Comparison of ENCODE assay signal across 9 cellular contexts in the genomic region with DNA sequence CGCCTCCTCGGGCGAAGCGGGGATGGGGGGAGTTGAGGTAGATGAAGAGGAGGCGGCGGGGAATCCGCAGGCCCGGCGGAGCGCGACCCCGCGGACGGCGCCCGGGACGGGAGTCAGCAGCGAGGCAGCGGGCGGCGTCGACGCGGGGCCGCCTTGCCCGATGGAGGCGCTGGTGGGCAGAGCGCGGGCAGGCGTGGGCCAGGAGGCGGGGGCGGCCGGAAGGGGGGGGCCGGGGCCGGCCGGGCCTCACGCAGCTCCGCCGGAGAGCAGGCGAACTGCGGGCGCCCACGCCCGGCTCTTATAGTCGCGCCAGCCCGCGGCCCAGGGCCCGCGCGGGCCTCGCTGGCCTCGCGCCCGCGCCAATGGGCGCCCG. TPM values are rescaled to one million over a fixed set of nuclear protein-coding genes. Genes with fewer than 3 reads are reported as not detected.
DNase-seq lines count a peak whose midpoint lies in the region; ATAC-seq and TF ChIP-seq lines count a peak whose summit lies in the region.
"Had no signal": no experiment of that assay in that cellular context is flagged by ENCODE, and none has a peak within 500 bp of the region (broad histone marks: within the 10 kb centered on the region; RNA-seq: fewer than 3 reads in every experiment).

A gene with protein sequence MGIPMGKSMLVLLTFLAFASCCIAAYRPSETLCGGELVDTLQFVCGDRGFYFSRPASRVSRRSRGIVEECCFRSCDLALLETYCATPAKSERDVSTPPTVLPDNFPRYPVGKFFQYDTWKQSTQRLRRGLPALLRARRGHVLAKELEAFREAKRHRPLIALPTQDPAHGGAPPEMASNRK (minus strand): TSS at position 272 of the 373 bp plus-strand sequence. CDS start 3,866 bp downstream, outside the sequence.

- peak within 1 kb of the TSS; percentile 56 for H3K27ac Mint-ChIP-seq in activated T-helper 17 cell treated with anti-CD3 and anti-CD28 coated beads, Interleukin-2, amount 50 U/mL, for 72 hours

- H3K27ac ChIP-seq in HCT116 (ENCODE audit: low read depth, low read length), result peak within 1 kb of the TSS; percentile 18; the same call in 1 of the 2 replicates

- no peaks in the 10 kb centered on the region for H4K20me1 ChIP-seq in HCT116 (ENCODE audit: insufficient read depth)

- BruUV-seq in HCT116 (replicated peaks; lab: Mats Ljungman, UMichigan), result no TSS peak

- CTCF ChIA-PET in HCT116 (lab: Charles Lee), result no interaction called here

- no peak for TF ChIP-seq CTCF in HCT116 (IDR thresholded peaks at IDR 0.05 in 2 of 3, conservative IDR thresholded peaks at IDR 0.05 in 1 of 3; ENCODE audit: borderline replicate concordance in 1 of 3, insufficient read depth in 1 of 3, low read depth in 2 of 3, low read length in 2 of 3)

- intact Hi-C loops in HCT116 (cut with micrococcal nuclease), result loop anchor here (5.0 kb wide), 1 partner anchor 52 kb away; no protein-coding TSS in a partner anchor
- intact Hi-C loops in left ventricle myocardium superior (cut with micrococcal nuclease), result no loop called here

- H3K9ac ChIP-seq in HCT116 (ENCODE audit: low read length), result peak within 1 kb of the TSS; percentile 11; the same call in 1 of the 2 replicates

- peaks cover 18% of the 10 kb centered on the region for H3K4me1 Mint-ChIP-seq in activated T-helper 17 cell treated with anti-CD3 and anti-CD28 coated beads, Interleukin-2, amount 50 U/mL, for 72 hours

- peaks cover 0 to 23% of the 10 kb centered on the region in 2 experiments; a peak in 2 of 4 replicates for H3K4me1 ChIP-seq in HCT116 (ENCODE audit: control insufficient read depth in 1 of 2, insufficient read depth in 2 of 2, low read length in 2 of 2)

- RAD21 ChIA-PET in HCT116 (lab: Charles Lee; ENCODE audit: low non-redundant PET in 1 of 2, low total read pairs in 2 of 2, uncharacterized antibody in 2 of 2, unreplicated experiment in 2 of 2), result no interaction called here

- H3K4me3 Mint-ChIP-seq in activated T-helper 17 cell treated with anti-CD3 and anti-CD28 coated beads, Interleukin-2, amount 50 U/mL, for 72 hours, result peak within 1 kb of the TSS; percentile 69

- no peak for TF ChIP-seq RAD21 in HCT116 (IDR thresholded peaks at IDR 0.05; ENCODE audit: low read depth)

- H3K27me3 ChIP-seq in HCT116 (ENCODE audit: insufficient read depth, low read length), result no peaks in the 10 kb centered on the region

- no peaks in the 10 kb centered on the region for H3K79me2 ChIP-seq in HCT116 (ENCODE audit: insufficient read depth, low read length)

- peaks cover 22% of the 10 kb centered on the region for H3K36me3 Mint-ChIP-seq in activated T-helper 17 cell treated with anti-CD3 and anti-CD28 coated beads, Interleukin-2, amount 50 U/mL, for 72 hours (ENCODE audit: low read depth)

- H3K9me2 ChIP-seq in HCT116 (ENCODE audit: insufficient read depth), result no peaks in the 10 kb centered on the region

- no peak for DNase-seq in HCT116 (ENCODE audit: low read depth, low spot score)
- peak; percentile 51 for DNase-seq in left ventricle myocardium superior
- DNase-seq in skeletal muscle cell (ENCODE audit: low read depth), result no peak
- no peak for DNase-seq in activated CD8-positive, alpha-beta memory T cell treated with anti-CD3 and anti-CD28 coated beads for 24 hours
- DNase-seq in SKM-1 treated with dmso at 0.1 percent for 144 hours (lab: John Stamatoyannopoulos, UW; ENCODE audit: unreplicated experiment), result no peak
- DNase-seq: effector CD8-positive, alpha-beta T cell had no signal

- peaks cover 29% of the 10 kb centered on the region for H3K27me3 Mint-ChIP-seq in activated T-helper 17 cell treated with anti-CD3 and anti-CD28 coated beads, Interleukin-2, amount 50 U/mL, for 72 hours

- peak; percentile 37 for ATAC-seq in HCT116
- ATAC-seq in activated T-helper 17 cell treated with anti-CD3 and anti-CD28 coated beads, Interleukin-2, amount 50 U/mL, for 72 hours (replicated peaks), result no peak
- peak; percentile 5 for ATAC-seq in left ventricle myocardium superior
- no peak for ATAC-seq in GM19397 (IDR thresholded peaks at IDR 0.05; ENCODE audit: unreplicated experiment)
- no peak for ATAC-seq in GM19351 (IDR thresholded peaks at IDR 0.05; ENCODE audit: unreplicated experiment)

- peak within 1 kb of the TSS; percentile 48 to 60 for H3K4me3 ChIP-seq in HCT116 (replicated peaks in 1 of 2; ENCODE audit: low read depth in 1 of 2, low read length in 2 of 2)
- H3K4me3 ChIP-seq in skeletal muscle cell (ENCODE audit: low read depth, low read length), result peak within 1 kb of the TSS; percentile 44

- H2AFZ ChIP-seq in HCT116 (ENCODE audit: low read depth, low read length, poor library complexity, severe bottlenecking), result no peak within 1 kb of the TSS

- no peaks in the 10 kb centered on the region for H3K9me3 Mint-ChIP-seq in activated T-helper 17 cell treated with anti-CD3 and anti-CD28 coated beads, Interleukin-2, amount 50 U/mL, for 72 hours

- H3K9me3 ChIP-seq in HCT116 (ENCODE audit: control insufficient read depth in 1 of 2, insufficient read depth in 1 of 2, low read depth in 1 of 2, low read length in 2 of 2), result no peaks in the 10 kb centered on the region

- POLR2A ChIA-PET in HCT116 (lab: Charles Lee), result no interaction called here

- no peaks in the 10 kb centered on the region for H3K36me3 ChIP-seq in HCT116 (ENCODE audit: control insufficient read depth in 1 of 2, insufficient read depth in 2 of 2, low read length in 2 of 2)

- TF ChIP-seq POLR2A in HCT116 (IDR thresholded peaks at IDR 0.05; ENCODE audit: borderline replicate concordance, extremely low read depth, insufficient read depth, insufficient read length), result no peak

- H3K4me2 ChIP-seq in HCT116 (ENCODE audit: low read length), result peak within 1 kb of the TSS; percentile 96

TF ChIP-seq in HCT116, 20 proteins besides CTCF, POLR2A, EP300 and RAD21:
- no peak for TF ChIP-seq ZFX (IDR thresholded peaks at IDR 0.05)
- no peak for TF ChIP-seq CBX3 (IDR thresholded peaks at IDR 0.05; ENCODE audit: low read depth)
- TF ChIP-seq SP1 (IDR thresholded peaks at IDR 0.05; ENCODE audit: low read depth), result no peak
- TF ChIP-seq ZNF274 (IDR thresholded peaks at IDR 0.05; ENCODE audit: low read depth, low read length), result no peak
- TF ChIP-seq, protein P1, sequence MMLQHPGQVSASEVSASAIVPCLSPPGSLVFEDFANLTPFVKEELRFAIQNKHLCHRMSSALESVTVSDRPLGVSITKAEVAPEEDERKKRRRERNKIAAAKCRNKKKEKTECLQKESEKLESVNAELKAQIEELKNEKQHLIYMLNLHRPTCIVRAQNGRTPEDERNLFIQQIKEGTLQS (IDR thresholded peaks at IDR 0.05), result no peak
- no peak for TF ChIP-seq FOSL1 (IDR thresholded peaks at IDR 0.05; ENCODE audit: low read depth)
- no peak for TF ChIP-seq TCF7L2 (IDR thresholded peaks at IDR 0.05; ENCODE audit: borderline replicate concordance, extremely low read depth, insufficient read depth, insufficient read length)

RNA-seq across cellular contexts. Expression of the gene that starts here (rescaled TPM):
- total RNA-seq in HCT116 (2021; ENCODE audit: unreplicated experiment), result 17.9 TPM
- polyA plus RNA-seq in HCT116 (2012), result 12.4 and 15.4 TPM in 2 replicates
- total RNA-seq in activated T-helper 17 cell treated with anti-CD3 and anti-CD28 coated beads, Interleukin-2, amount 50 U/mL, for 72 hours, result 100 to 1,000 TPM in 1 of 2 donors, 1 to 10 TPM in 1; 7.4 to 287 TPM
- 88.2 TPM for total RNA-seq in left ventricle myocardium superior

Comparison
In these comparisons a context has a peak if more than half of its experiments do, and no peak if none do; other contexts are left out.
1. ATAC-seq: peak in HCT116 (single experiment) and left ventricle myocardium superior (single experiment); none in activated T-helper 17 cell treated with anti-CD3 and anti-CD28 coated beads, Interleukin-2, amount 50 U/mL, for 72 hours (single experiment), GM19397 (single experiment) and GM19351 (single experiment).